12 cellular contexts compared by ENCODE assay signal in the genomic region with DNA sequence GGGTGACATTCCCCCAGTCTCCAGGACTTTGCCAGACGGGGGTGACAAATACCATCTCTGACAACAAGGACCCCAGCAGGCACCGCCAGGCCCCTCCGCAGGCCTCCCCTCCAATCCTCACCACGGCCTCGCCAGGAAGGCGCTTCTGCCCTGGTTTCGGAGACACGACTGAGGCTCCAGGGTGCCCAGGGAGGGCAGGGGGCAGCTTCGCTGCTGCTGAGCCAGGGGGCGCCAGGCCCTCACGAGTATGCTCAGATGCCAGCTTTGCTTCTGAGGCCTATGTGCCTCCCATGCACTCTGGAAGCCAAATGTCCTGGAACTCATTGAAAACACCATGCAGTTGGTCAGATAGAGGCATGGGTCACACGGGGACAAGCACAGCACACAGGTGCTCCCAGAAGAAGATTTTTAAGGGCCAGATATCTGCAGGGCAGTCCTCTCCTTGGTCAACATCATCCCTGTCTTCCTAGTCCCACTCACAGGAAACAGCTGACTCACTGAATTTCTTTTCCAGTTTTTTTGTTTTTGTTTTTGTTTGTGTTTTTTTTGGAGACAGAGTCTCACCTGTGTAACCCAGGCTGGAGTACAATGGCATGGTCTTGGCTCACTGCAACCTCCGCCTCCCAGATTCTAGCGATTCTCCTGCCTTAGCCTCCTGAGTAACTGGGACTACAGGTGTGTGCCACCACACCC. TPM values are rescaled to one million over a fixed set of nuclear protein-coding genes. Genes with fewer than 3 reads are reported as not detected.
A peak's percentile ranks its signal among the peaks of the same experiment; 100 is the strongest.
DNase-seq lines count a peak whose midpoint lies in the region; ATAC-seq and TF ChIP-seq lines count a peak whose summit lies in the region.
"Had no signal": no experiment of that assay in that cellular context is flagged by ENCODE, and none has a peak within 500 bp of the region (broad histone marks: within the 10 kb centered on the region; RNA-seq: fewer than 3 reads in every experiment).

No MANE protein-coding gene starts in this region.

- H3K36me3 Mint-ChIP-seq in activated CD8-positive, alpha-beta T cell treated with anti-CD3 and anti-CD28 coated beads, Interleukin-2, amount 10 ng/mL, durations not matched to agents 7 days and 5 days (ENCODE audit: low read depth): no peaks in the 10 kb centered on the region
- peaks cover 8% of the 10 kb centered on the region for H3K36me3 Mint-ChIP-seq in mesothelial cell of epicardium

- intact Hi-C loops in left lung (cut with DNase I): no loop called here

- H3K9me3 Mint-ChIP-seq in activated CD8-positive, alpha-beta T cell treated with anti-CD3 and anti-CD28 coated beads, Interleukin-2, amount 10 ng/mL, durations not matched to agents 7 days and 5 days (ENCODE audit: insufficient read depth): no peaks in the 10 kb centered on the region
- H3K9me3 Mint-ChIP-seq in mesothelial cell of epicardium: no peaks in the 10 kb centered on the region
- H3K9me3 Mint-ChIP-seq: effector memory CD8-positive, alpha-beta T cell; neural crest cell had no signal

- H3K27me3 ChIP-seq in BJ (ENCODE audit: control insufficient read depth, insufficient read depth, low read length) (no peaks in the 10 kb centered on the region), left lung (no peaks in the 10 kb centered on the region)

- in situ Hi-C loops in GM13977 (cut with MboI; ENCODE audit: low pct_unique_long_range_greater_than_20kb, low sequenced_read_pairs, unreplicated experiment): no loop called here

- peaks cover 0 to 1% of the 10 kb centered on the region in 2 donors for H3K4me1 ChIP-seq in left lung

- no peak overlapping the region for H3K27ac Mint-ChIP-seq in activated CD8-positive, alpha-beta T cell treated with anti-CD3 and anti-CD28 coated beads, Interleukin-2, amount 10 ng/mL, durations not matched to agents 7 days and 5 days
- no peak overlapping the region for H3K27ac Mint-ChIP-seq in mesothelial cell of epicardium

- POLR2A ChIA-PET in BJ (lab: Charles Lee): no interaction called here
- POLR2A ChIA-PET in activated CD8-positive, alpha-beta T cell treated with anti-CD3 and anti-CD28 coated beads, Interleukin-2, amount 10 ng/mL, durations not matched to agents 7 days and 5 days (lab: Charles Lee): no interaction called here

- H3K9me3 ChIP-seq in left lung: no peaks in the 10 kb centered on the region

- H3K27me3 Mint-ChIP-seq in activated CD8-positive, alpha-beta T cell treated with anti-CD3 and anti-CD28 coated beads, Interleukin-2, amount 10 ng/mL, durations not matched to agents 7 days and 5 days (ENCODE audit: low read depth): no peaks in the 10 kb centered on the region
- no peaks in the 10 kb centered on the region for H3K27me3 Mint-ChIP-seq in mesothelial cell of epicardium (ENCODE audit: low read depth)
- H3K27me3 Mint-ChIP-seq: effector memory CD8-positive, alpha-beta T cell had no signal

- H3K27ac ChIP-seq in left lung: no peak overlapping the region

- DNase-seq in BJ (ENCODE audit: low read depth) (no peak), GM13977 (ENCODE audit: low spot score) (no peak), left lung (no peak), middle frontal gyrus (ENCODE audit: extremely low spot score, low spot score) (no peak), GM20000 (ENCODE audit: low spot score) (no peak), mesothelial cell of epicardium (ENCODE audit: low spot score in 2 of 2, unreplicated experiment in 2 of 2) (no peak)
- no peak for DNase-seq in activated CD8-positive, alpha-beta T cell treated with anti-CD3 and anti-CD28 coated beads, Interleukin-2, amount 10 ng/mL, durations not matched to agents 7 days and 5 days
- DNase-seq: effector memory CD8-positive, alpha-beta T cell; NCI-H1417 treated with DMSO at 0.1 percent for 48 hours; T-helper 9 cell had no signal

- H3K36me3 ChIP-seq in BJ (ENCODE audit: control insufficient read depth, insufficient read depth, low read length) (no peaks in the 10 kb centered on the region), left lung (peaks cover 0 to 8% of the 10 kb centered on the region in 2 donors)

- no peak overlapping the region for H3K4me3 Mint-ChIP-seq in activated CD8-positive, alpha-beta T cell treated with anti-CD3 and anti-CD28 coated beads, Interleukin-2, amount 10 ng/mL, durations not matched to agents 7 days and 5 days
- H3K4me3 Mint-ChIP-seq in mesothelial cell of epicardium: no peak overlapping the region
- H3K4me3 Mint-ChIP-seq: effector memory CD8-positive, alpha-beta T cell; neural crest cell had no signal

- TF ChIP-seq CTCF in BJ (IDR thresholded peaks at IDR 0.05; ENCODE audit: insufficient read depth, low read depth, low read length) (peak; percentile 22; the same call in 1 of the 2 replicates), GM13977 (IDR thresholded peaks at IDR 0.05; ENCODE audit: extremely low read depth, insufficient read depth, missing control alignments) (peak; percentile 48), left lung (IDR thresholded peaks at IDR 0.05) (no peak), GM20000 (IDR thresholded peaks at IDR 0.05; ENCODE audit: extremely low read depth, missing control alignments) (no peak), mesothelial cell of epicardium (IDR thresholded peaks at IDR 0.05; ENCODE audit: unreplicated experiment) (no peak)

- CTCF ChIA-PET in BJ (lab: Yijun Ruan, JAX): interaction anchor here (1.2 kb wide), 1 partner anchor 12 kb away, joined by 5 read pairs; no protein-coding TSS in a partner anchor
- CTCF ChIA-PET in activated CD8-positive, alpha-beta T cell treated with anti-CD3 and anti-CD28 coated beads, Interleukin-2, amount 10 ng/mL, durations not matched to agents 7 days and 5 days (lab: Charles Lee): interaction anchor here (1.0 to 1.3 kb wide), 4 partner anchors 27 to 323 kb away, joined by 3 to 15 read pairs (median 4); partner anchors contain the start of gene PEX26

- H3K4me1 Mint-ChIP-seq in activated CD8-positive, alpha-beta T cell treated with anti-CD3 and anti-CD28 coated beads, Interleukin-2, amount 10 ng/mL, durations not matched to agents 7 days and 5 days (ENCODE audit: low read depth): no peaks in the 10 kb centered on the region
- no peaks in the 10 kb centered on the region for H3K4me1 Mint-ChIP-seq in mesothelial cell of epicardium
- H3K4me1 Mint-ChIP-seq: neural crest cell had no signal

- no peak overlapping the region for H3K4me3 ChIP-seq in BJ (ENCODE audit: low read depth, low read length)
- no peak overlapping the region for H3K4me3 ChIP-seq in left lung

- ATAC-seq in activated CD8-positive, alpha-beta T cell treated with anti-CD3 and anti-CD28 coated beads, Interleukin-2, amount 10 ng/mL, durations not matched to agents 7 days and 5 days: peak; percentile 51
- ATAC-seq in left lung (peak; percentile 17), GM19328 (IDR thresholded peaks at IDR 0.05; ENCODE audit: unreplicated experiment) (no peak)
- ATAC-seq: effector memory CD8-positive, alpha-beta T cell had no signal

RNA-seq across cellular contexts. Expression of gene BID, which starts 19.9 kb away (rescaled TPM):
- 58.2 and 96.4 TPM in 2 replicates for polyA plus RNA-seq in BJ (2011; rRNA removed)
- 26.4 and 40.3 TPM in 2 replicates for polyA minus RNA-seq in BJ (2011; rRNA and poly(A)+ RNA removed)
- 10 to 100 TPM; 46.2 to 48.4 TPM for total RNA-seq in activated CD8-positive, alpha-beta T cell treated with anti-CD3 and anti-CD28 coated beads, Interleukin-2, amount 10 ng/mL, durations not matched to agents 7 days and 5 days
- total RNA-seq in left lung: 10 to 100 TPM; 26.6 to 33.5 TPM
- 29.9 to 33.6 TPM (median 31.7 TPM) in 3 replicates for total RNA-seq in mesothelial cell of epicardium

Comparison
In these comparisons a context has a peak if more than half of its experiments do, and no peak if none do; other contexts are left out.
1. CTCF ChIP-seq: peak in BJ (single experiment) and GM13977 (single experiment); none in left lung (0 of 2), GM20000 (single experiment) and mesothelial cell of epicardium (single experiment).